Comparison of ENCODE assay signal across 8 cellular contexts in the genomic region with DNA sequence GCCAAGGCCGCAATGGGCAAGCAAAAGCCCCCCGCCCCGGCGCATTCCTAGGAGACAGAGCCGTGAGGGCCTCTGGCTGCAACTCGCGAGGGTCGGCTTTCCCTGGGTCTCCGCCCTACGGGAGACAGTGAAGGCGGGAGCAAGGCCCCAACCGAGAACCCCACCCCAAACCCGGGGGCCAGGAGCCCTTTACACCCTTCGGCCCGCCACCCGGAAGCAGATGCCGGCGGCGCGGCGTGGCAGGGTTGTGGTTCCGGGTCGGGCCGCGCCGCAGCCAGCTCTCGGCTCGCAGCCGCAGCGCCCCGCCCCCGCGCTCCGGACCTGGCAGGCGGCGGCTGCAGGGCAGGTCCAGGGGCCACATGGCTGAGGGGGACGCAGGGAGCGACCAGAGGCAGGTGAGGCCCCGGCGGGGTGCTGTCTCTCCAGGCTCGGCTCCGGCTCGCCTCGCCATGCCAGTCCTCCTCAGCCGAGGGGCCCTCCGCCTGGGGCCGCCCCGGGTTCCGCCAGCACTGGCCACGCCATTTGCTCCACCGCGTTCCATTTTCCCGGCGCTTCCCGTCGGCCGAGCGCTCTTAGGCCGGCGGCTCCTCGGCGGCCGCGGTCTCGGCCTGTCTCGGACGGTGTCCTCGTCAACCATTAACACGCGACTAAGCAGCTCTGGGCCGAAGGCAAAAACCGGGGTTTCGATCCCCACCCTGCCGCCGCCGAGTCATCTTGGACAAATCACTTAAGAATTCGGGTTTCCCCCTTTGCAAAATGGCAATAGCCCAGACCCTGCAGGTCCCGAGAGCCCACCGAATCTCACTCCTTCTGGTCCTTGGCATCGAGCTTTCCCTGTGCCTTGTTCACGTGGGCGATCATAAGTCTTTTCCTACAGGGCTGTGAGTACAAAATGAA. TPM values are rescaled to one million over a fixed set of nuclear protein-coding genes. Genes with fewer than 3 reads are reported as not detected.
DNase-seq lines count a peak whose midpoint lies in the region; ATAC-seq and TF ChIP-seq lines count a peak whose summit lies in the region.

A gene with protein sequence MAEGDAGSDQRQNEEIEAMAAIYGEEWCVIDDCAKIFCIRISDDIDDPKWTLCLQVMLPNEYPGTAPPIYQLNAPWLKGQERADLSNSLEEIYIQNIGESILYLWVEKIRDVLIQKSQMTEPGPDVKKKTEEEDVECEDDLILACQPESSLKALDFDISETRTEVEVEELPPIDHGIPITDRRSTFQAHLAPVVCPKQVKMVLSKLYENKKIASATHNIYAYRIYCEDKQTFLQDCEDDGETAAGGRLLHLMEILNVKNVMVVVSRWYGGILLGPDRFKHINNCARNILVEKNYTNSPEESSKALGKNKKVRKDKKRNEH (plus strand): TSS at position 273 of the 897 bp plus-strand sequence. CDS start 87 bp downstream, at position 360.

- no peaks in the 10 kb centered on the region for H3K9me2 ChIP-seq in neural cell (ENCODE audit: insufficient read depth, low read length)

- peak within 1 kb of the TSS; percentile 96 for H3K4me3 Mint-ChIP-seq in stimulated activated naive CD8-positive, alpha-beta T cell treated with anti-CD3 and anti-CD28 coated beads, Interleukin-15, amount 100 ng/mL, for 72 hours

- peak within 1 kb of the TSS; percentile 50 for H3K4me2 ChIP-seq in neural cell (ENCODE audit: low read length)

- peaks cover 23% of the 10 kb centered on the region for H3K27me3 Mint-ChIP-seq in stimulated activated naive CD8-positive, alpha-beta T cell treated with anti-CD3 and anti-CD28 coated beads, Interleukin-15, amount 100 ng/mL, for 72 hours

- no peaks in the 10 kb centered on the region for H3F3A ChIP-seq in neural cell (ENCODE audit: insufficient read depth, low read length, poor library complexity, severe bottlenecking)

- no peak for TF ChIP-seq CTCF in foreskin fibroblast (IDR thresholded peaks at IDR 0.05; ENCODE audit: low read depth, low read length)
- peak; percentile 7 for TF ChIP-seq CTCF in neural cell (IDR thresholded peaks at IDR 0.05; ENCODE audit: poor library complexity, severe bottlenecking)

- TF ChIP-seq RAD21 in neural cell (conservative IDR thresholded peaks at IDR 0.05) = no peak

- no peaks in the 10 kb centered on the region for H3K36me3 ChIP-seq in neural cell (ENCODE audit: insufficient read depth, low read length)

- peak within 1 kb of the TSS; percentile 70 for H3K27ac ChIP-seq in neural cell (ENCODE audit: low read length)

- H3K9ac ChIP-seq in neural cell (ENCODE audit: low read length) = peak within 1 kb of the TSS; percentile 78

- no peaks in the 10 kb centered on the region for H3K79me2 ChIP-seq in neural cell (replicated peaks; ENCODE audit: insufficient read depth, low read length)

- H4K20me1 ChIP-seq in neural cell (ENCODE audit: insufficient read depth) = no peaks in the 10 kb centered on the region

- TF ChIP-seq EP300 in neural cell (conservative IDR thresholded peaks at IDR 0.05; ENCODE audit: poor library complexity, severe bottlenecking) = peak; percentile 43

- H3K27me3 ChIP-seq in neural cell (ENCODE audit: insufficient read depth, low read depth, low read length) = no peaks in the 10 kb centered on the region

- DNase-seq in DMS53 (lab: John Stamatoyannopoulos, UW) (peak; percentile 91), HuH-7.5 (ENCODE audit: low spot score) (peak; percentile 60), SHP77 (lab: John Stamatoyannopoulos, UW) (peak; percentile 82 to 89), activated gamma-delta T cell treated with Interleukin-2 at 50 U/mL for 16 hours (peak; percentile 69), foreskin fibroblast (peak; percentile 77 to 93)
- DNase-seq in stimulated activated naive CD8-positive, alpha-beta T cell treated with anti-CD3 and anti-CD28 coated beads, Interleukin-15, amount 100 ng/mL, for 72 hours = peak; percentile 81 to 83

- H3K9me3 ChIP-seq in neural cell (ENCODE audit: low read length) = no peaks in the 10 kb centered on the region

- H3K4me3 ChIP-seq in foreskin fibroblast (ENCODE audit: low read depth in 1 of 2, low read length in 2 of 2) (peak within 1 kb of the TSS; percentile 65 to 81), neural cell (ENCODE audit: low read length) (peak within 1 kb of the TSS; percentile 86)

- peak within 1 kb of the TSS; percentile 97 to 98 for H3K27ac Mint-ChIP-seq in stimulated activated naive CD8-positive, alpha-beta T cell treated with anti-CD3 and anti-CD28 coated beads, Interleukin-15, amount 100 ng/mL, for 72 hours

- ATAC-seq in GM21526 (IDR thresholded peaks at IDR 0.05; ENCODE audit: low FRiP score, unreplicated experiment) = peak; percentile 92
- peak; percentile 97 for ATAC-seq in stimulated activated naive CD8-positive, alpha-beta T cell treated with anti-CD3 and anti-CD28 coated beads, Interleukin-15, amount 100 ng/mL, for 72 hours

- H2AFZ ChIP-seq in neural cell (ENCODE audit: low read depth, low read length) = peak within 1 kb of the TSS; percentile 88

- peaks cover 20% of the 10 kb centered on the region for H3K4me1 Mint-ChIP-seq in stimulated activated naive CD8-positive, alpha-beta T cell treated with anti-CD3 and anti-CD28 coated beads, Interleukin-15, amount 100 ng/mL, for 72 hours

- H3K9me3 Mint-ChIP-seq in stimulated activated naive CD8-positive, alpha-beta T cell treated with anti-CD3 and anti-CD28 coated beads, Interleukin-15, amount 100 ng/mL, for 72 hours = peaks cover 8 to 9% of the 10 kb centered on the region in 2 donors

TF ChIP-seq in neural cell, 6 proteins besides CTCF, POLR2A, EP300 and RAD21:
- TF ChIP-seq POLR2AphosphoS5 (IDR thresholded peaks at IDR 0.05) (peak; percentile 44), TAF1 (IDR thresholded peaks at IDR 0.05; ENCODE audit: low read depth) (peak; percentile 18), EZH2 (IDR thresholded peaks at IDR 0.05; ENCODE audit: borderline replicate concordance, insufficient read depth, low read length, poor library complexity, severe bottlenecking) (no peak), MXI1 (conservative IDR thresholded peaks at IDR 0.05; ENCODE audit: poor library complexity, severe bottlenecking) (peak; percentile 72), SMC3 (conservative IDR thresholded peaks at IDR 0.05; ENCODE audit: poor library complexity) (no peak)
- TF ChIP-seq, protein P1, sequence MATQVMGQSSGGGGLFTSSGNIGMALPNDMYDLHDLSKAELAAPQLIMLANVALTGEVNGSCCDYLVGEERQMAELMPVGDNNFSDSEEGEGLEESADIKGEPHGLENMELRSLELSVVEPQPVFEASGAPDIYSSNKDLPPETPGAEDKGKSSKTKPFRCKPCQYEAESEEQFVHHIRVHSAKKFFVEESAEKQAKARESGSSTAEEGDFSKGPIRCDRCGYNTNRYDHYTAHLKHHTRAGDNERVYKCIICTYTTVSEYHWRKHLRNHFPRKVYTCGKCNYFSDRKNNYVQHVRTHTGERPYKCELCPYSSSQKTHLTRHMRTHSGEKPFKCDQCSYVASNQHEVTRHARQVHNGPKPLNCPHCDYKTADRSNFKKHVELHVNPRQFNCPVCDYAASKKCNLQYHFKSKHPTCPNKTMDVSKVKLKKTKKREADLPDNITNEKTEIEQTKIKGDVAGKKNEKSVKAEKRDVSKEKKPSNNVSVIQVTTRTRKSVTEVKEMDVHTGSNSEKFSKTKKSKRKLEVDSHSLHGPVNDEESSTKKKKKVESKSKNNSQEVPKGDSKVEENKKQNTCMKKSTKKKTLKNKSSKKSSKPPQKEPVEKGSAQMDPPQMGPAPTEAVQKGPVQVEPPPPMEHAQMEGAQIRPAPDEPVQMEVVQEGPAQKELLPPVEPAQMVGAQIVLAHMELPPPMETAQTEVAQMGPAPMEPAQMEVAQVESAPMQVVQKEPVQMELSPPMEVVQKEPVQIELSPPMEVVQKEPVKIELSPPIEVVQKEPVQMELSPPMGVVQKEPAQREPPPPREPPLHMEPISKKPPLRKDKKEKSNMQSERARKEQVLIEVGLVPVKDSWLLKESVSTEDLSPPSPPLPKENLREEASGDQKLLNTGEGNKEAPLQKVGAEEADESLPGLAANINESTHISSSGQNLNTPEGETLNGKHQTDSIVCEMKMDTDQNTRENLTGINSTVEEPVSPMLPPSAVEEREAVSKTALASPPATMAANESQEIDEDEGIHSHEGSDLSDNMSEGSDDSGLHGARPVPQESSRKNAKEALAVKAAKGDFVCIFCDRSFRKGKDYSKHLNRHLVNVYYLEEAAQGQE (IDR thresholded peaks at IDR 0.05; ENCODE audit: borderline replicate concordance) = no peak

RNA-seq across cellular contexts. Expression of the gene that starts here (rescaled TPM):
- 25.2 and 31.1 TPM in 2 replicates for polyA plus RNA-seq in neural cell
- polyA minus RNA-seq in neural cell = 24.8 and 31.4 TPM in 2 replicates

Comparison
In these comparisons a context has a peak if more than half of its experiments do, and no peak if none do; other contexts are left out.
1. Peak in every context shown above with its lines: DNase-seq, ATAC-seq, H3K4me3 ChIP-seq and H3K27ac ChIP-seq.